In genomic region chr2:160890667-160891352, GRCh38 we compare ENCODE assay signal across 17 cellular contexts.
"Had no signal": no experiment of that assay in that cellular context is flagged by ENCODE, and none has a peak within 500 bp of the region (broad histone marks: within the 10 kb centered on the region; RNA-seq: fewer than 3 reads in every experiment).

No MANE protein-coding gene starts in this region.

- H3K4me2 ChIP-seq: hepatocyte had no signal

- H3K27ac ChIP-seq: colonic mucosa, foreskin keratinocyte, hepatocyte, parathyroid adenoma, psoas muscle had no signal

- DNase-seq: colonic mucosa; dermis blood vessel endothelial cell; erythroblast; kidney glomerular epithelial cell; mesenchymal stem cell; midbrain; naive B cell; occipital lobe; psoas muscle; right cardiac atrium; small intestine; stimulated activated CD4-positive, alpha-beta T cell treated with anti-CD3 and anti-CD28 coated beads, Interleukin-2, amount 100 ng/mL, for 48 hours; stimulated activated naive CD4-positive, alpha-beta T cell treated with Interleukin-2 at 50 U/mL for 16 hours had no signal

- H3K4me3 ChIP-seq: colonic mucosa, hepatocyte, lung, psoas muscle had no signal

- H3K9me3 ChIP-seq: colonic mucosa had no signal

- H3K27me3 ChIP-seq: colonic mucosa, foreskin keratinocyte, hepatocyte had no signal

- H3K4me1 ChIP-seq: colonic mucosa, foreskin keratinocyte, parathyroid adenoma, psoas muscle had no signal

- H3K36me3 ChIP-seq: colonic mucosa had no signal

- H3K79me2 ChIP-seq: hepatocyte, parathyroid adenoma had no signal

- H2AFZ ChIP-seq: hepatocyte, parathyroid adenoma had no signal
